27 cellular contexts compared by ENCODE assay signal in genomic region chr10:29751686-29752085, GRCh38.
"Had no signal": no experiment of that assay in that cellular context is flagged by ENCODE, and none has a peak within 500 bp of the region (broad histone marks: within the 10 kb centered on the region; RNA-seq: fewer than 3 reads in every experiment).

No MANE protein-coding gene starts in this region.

- H3K4me1 ChIP-seq: esophagus squamous epithelium, stomach, transverse colon had no signal

- H3K9me3 Mint-ChIP-seq: naive thymus-derived CD8-positive, alpha-beta T cell; stimulated activated effector memory CD8-positive, alpha-beta T cell treated with anti-CD3 and anti-CD28 coated beads, Interleukin-12 subunit alpha, Interleukin-12 subunit beta, amount 100 ng/mL, for 72 hours had no signal

- H3K4me1 Mint-ChIP-seq: naive thymus-derived CD8-positive, alpha-beta T cell; stimulated activated effector memory CD8-positive, alpha-beta T cell treated with anti-CD3 and anti-CD28 coated beads, Interleukin-12 subunit alpha, Interleukin-12 subunit beta, amount 100 ng/mL, for 72 hours had no signal

- DNase-seq: dermis blood vessel endothelial cell; effector memory CD4-positive, alpha-beta T cell; erythroblast; esophagus squamous epithelium; foreskin melanocyte; glutamatergic neuron; heart right ventricle; hippocampal formation; mammary epithelial cell; mesendoderm; midbrain; naive thymus-derived CD8-positive, alpha-beta T cell; nephron progenitor cell; occipital lobe; ovary; posterior cingulate gyrus; psoas muscle; right cardiac atrium; sigmoid colon; stimulated activated CD4-positive, alpha-beta T cell treated with anti-CD3 and anti-CD28 coated beads, Interleukin-2, amount 100 ng/mL, for 24 hours; stimulated activated CD4-positive, alpha-beta T cell treated with anti-CD3 and anti-CD28 coated beads, Interleukin-4, amount 100 ng/mL, for 24 hours; stimulated activated naive CD4-positive, alpha-beta T cell treated with Interleukin-2 at 50 U/mL for 16 hours; stomach; substantia nigra; transverse colon had no signal

- H3K36me3 ChIP-seq: esophagus squamous epithelium, heart right ventricle, ovary, sigmoid colon, stomach, transverse colon had no signal

- H3K4me3 ChIP-seq: coronary artery, esophagus squamous epithelium, heart right ventricle, ovary, psoas muscle, sigmoid colon, stomach, transverse colon had no signal

- H3K27me3 ChIP-seq: esophagus squamous epithelium, heart right ventricle, ovary, sigmoid colon, stomach, transverse colon had no signal

- ATAC-seq: heart right ventricle; naive thymus-derived CD8-positive, alpha-beta T cell; psoas muscle; right cardiac atrium; stimulated activated effector memory CD8-positive, alpha-beta T cell treated with anti-CD3 and anti-CD28 coated beads, Interleukin-12 subunit alpha, Interleukin-12 subunit beta, amount 100 ng/mL, for 72 hours had no signal

- H3K9me3 ChIP-seq: esophagus squamous epithelium, heart right ventricle, ovary, psoas muscle, sigmoid colon, stomach, transverse colon had no signal

- H3K27ac ChIP-seq: esophagus squamous epithelium, heart right ventricle, ovary, psoas muscle, sigmoid colon, stomach, transverse colon had no signal

- H3K4me3 Mint-ChIP-seq: naive thymus-derived CD8-positive, alpha-beta T cell; nephron progenitor cell; stimulated activated effector memory CD8-positive, alpha-beta T cell treated with anti-CD3 and anti-CD28 coated beads, Interleukin-12 subunit alpha, Interleukin-12 subunit beta, amount 100 ng/mL, for 72 hours had no signal

- H3K36me3 Mint-ChIP-seq: naive thymus-derived CD8-positive, alpha-beta T cell; stimulated activated effector memory CD8-positive, alpha-beta T cell treated with anti-CD3 and anti-CD28 coated beads, Interleukin-12 subunit alpha, Interleukin-12 subunit beta, amount 100 ng/mL, for 72 hours had no signal

- H3K27ac Mint-ChIP-seq: naive thymus-derived CD8-positive, alpha-beta T cell; nephron progenitor cell; stimulated activated effector memory CD8-positive, alpha-beta T cell treated with anti-CD3 and anti-CD28 coated beads, Interleukin-12 subunit alpha, Interleukin-12 subunit beta, amount 100 ng/mL, for 72 hours had no signal
